9 cellular contexts compared by ENCODE assay signal in genomic region chr11:62854825-62855570, GRCh38. TPM values are rescaled to one million over a fixed set of nuclear protein-coding genes. Genes with fewer than 3 reads are reported as not detected.
DNase-seq lines count a peak whose midpoint lies in the region; ATAC-seq and TF ChIP-seq lines count a peak whose summit lies in the region.
"Had no signal": no experiment of that assay in that cellular context is flagged by ENCODE, and none has a peak within 500 bp of the region (broad histone marks: within the 10 kb centered on the region; RNA-seq: fewer than 3 reads in every experiment).

No MANE protein-coding gene starts in this region.

- TF ChIP-seq POLR2A in GM18505 (IDR thresholded peaks at IDR 0.05; ENCODE audit: borderline replicate concordance, extremely low read depth, insufficient read depth, insufficient read length) = no peak

- TF ChIP-seq CTCF in HEK293 (tag by site-specific recombination; IDR thresholded peaks at IDR 0.05) (no peak), glutamatergic neuron (IDR thresholded peaks at IDR 0.05; ENCODE audit: partially characterized antibody, unreplicated experiment) (no peak), smooth muscle cell (IDR thresholded peaks at IDR 0.05; ENCODE audit: borderline replicate concordance, insufficient read depth, poor library complexity, severe bottlenecking) (no peak)

- peak overlapping the region; percentile 88 for H3K4me3 ChIP-seq in HEK293 (ENCODE audit: low read depth, low read length)
- H3K4me3 ChIP-seq in smooth muscle cell = peak overlapping the region; percentile 73

- no peak overlapping the region for H2AFZ ChIP-seq in smooth muscle cell (ENCODE audit: low read depth)

- H3K4me1 Mint-ChIP-seq in T-cell = peaks cover 45 to 65% (median 63%) of the 10 kb centered on the region in 3 donors
- peaks cover 31% of the 10 kb centered on the region for H3K4me1 Mint-ChIP-seq in glutamatergic neuron (ENCODE audit: low read depth, unreplicated experiment)

- WGBS in smooth muscle cell (ENCODE audit: low lambda C conversion rate) = under 1% methylated on average over 15 of the region's 15 CpGs

- CTCF ChIA-PET in HEK293 (lab: Yijun Ruan, JAX) (interaction anchor here (0.9 to 3.9 kb wide), 3 partner anchors 9 to 68 kb away, joined by 3 to 24 read pairs (median 4); partner anchors contain the start of gene TMEM179B), T-cell (lab: Charles Lee) (interaction anchor here (0.5 to 2.8 kb wide), 6 partner anchors 14 to 263 kb away, joined by 3 to 19 read pairs (median 4); partner anchors contain the start of genes B3GAT3 (in 1 of the 2) and ZBTB3 (in 1 of the 2))

- POLR2A ChIA-PET in HEK293 (lab: Yijun Ruan, JAX) = interaction anchor here (0.8 to 5.5 kb wide), 29 partner anchors 7 to 308 kb away, joined by 3 to 182 read pairs (median 9); partner anchors contain the start of genes AHNAK, C11orf98, CSKMT and EEF1G
- POLR2A ChIA-PET in T-cell (lab: Charles Lee) = interaction anchor here (0.5 to 6.5 kb wide), 31 partner anchors 11 to 349 kb away, joined by 3 to 71 read pairs (median 4); partner anchors contain the start of genes STX5 (in 2 of the 2), C11orf98 (in 1 of the 2), CSKMT (in 1 of the 2) and EEF1G (in 1 of the 2)

- peaks cover 41% of the 10 kb centered on the region for H4K20me1 ChIP-seq in smooth muscle cell (ENCODE audit: low read depth)

- H3K9me3 Mint-ChIP-seq in T-cell (no peaks in the 10 kb centered on the region), glutamatergic neuron (ENCODE audit: unreplicated experiment) (peaks cover 21% of the 10 kb centered on the region)

- H3K9me3 ChIP-seq in HEK293 (ENCODE audit: control insufficient read depth, insufficient read depth, low read depth, low read length) (no peaks in the 10 kb centered on the region), smooth muscle cell (replicated peaks; ENCODE audit: low read depth) (no peaks in the 10 kb centered on the region)

- peak overlapping the region; percentile 80 for H3K27ac ChIP-seq in HEK293 (ENCODE audit: extremely low read depth, low read depth, low read length)
- peak overlapping the region; percentile 51 for H3K27ac ChIP-seq in smooth muscle cell (ENCODE audit: low read depth)

- H3K4me1 ChIP-seq in HEK293 (ENCODE audit: control insufficient read depth, insufficient read depth, low read length) (no peaks in the 10 kb centered on the region), smooth muscle cell (ENCODE audit: low read depth) (peaks cover 39% of the 10 kb centered on the region)

- peak overlapping the region; percentile 75 for H3K9ac ChIP-seq in smooth muscle cell (ENCODE audit: low read depth)

- peaks cover 3 to 42% of the 10 kb centered on the region in 2 experiments; a peak in 1 of 3 replicates for H3K36me3 ChIP-seq in HEK293 (ENCODE audit: control insufficient read depth in 2 of 2, insufficient read depth in 1 of 2, low read length in 2 of 2)
- H3K36me3 ChIP-seq in smooth muscle cell (ENCODE audit: low read depth) = peaks cover 16% of the 10 kb centered on the region

- no peaks in the 10 kb centered on the region for H3K27me3 Mint-ChIP-seq in T-cell
- H3K27me3 Mint-ChIP-seq in glutamatergic neuron (ENCODE audit: unreplicated experiment) = peaks cover 20% of the 10 kb centered on the region

- no peaks in the 10 kb centered on the region for H3K27me3 ChIP-seq in smooth muscle cell (ENCODE audit: low read depth)

- H3K4me2 ChIP-seq in smooth muscle cell = peak overlapping the region; percentile 88

- H3K4me3 Mint-ChIP-seq in T-cell (peak overlapping the region; percentile 93 to 98 (median 97)), glutamatergic neuron (ENCODE audit: unreplicated experiment) (peak overlapping the region; percentile 94)

- H3F3A ChIP-seq in smooth muscle cell (ENCODE audit: low read depth) = peaks cover 63% of the 10 kb centered on the region

- ATAC-seq in T-cell (replicated peaks in 1 of 4) = peak in 1 of 4 experiments; percentile 7
- ATAC-seq in GM18505 (IDR thresholded peaks at IDR 0.05; ENCODE audit: unreplicated experiment) = no peak
- ATAC-seq in GM19023 (IDR thresholded peaks at IDR 0.05; ENCODE audit: unreplicated experiment) = no peak

- peaks cover 38% of the 10 kb centered on the region for H3K36me3 Mint-ChIP-seq in T-cell
- peaks cover 3% of the 10 kb centered on the region for H3K36me3 Mint-ChIP-seq in glutamatergic neuron (ENCODE audit: unreplicated experiment)

- DNase-seq in T-cell (no peak), glutamatergic neuron (no peak), smooth muscle cell (lab: John Stamatoyannopoulos, UW; ENCODE audit: unreplicated experiment) (no peak), DMS79 treated with DMSO at 0.1 percent for 48 hours (lab: John Stamatoyannopoulos, UW) (no peak), NCI-H2029 (lab: John Stamatoyannopoulos, UW) (no peak)

- H3K79me2 ChIP-seq in smooth muscle cell (ENCODE audit: low read depth) = peaks cover 30% of the 10 kb centered on the region

- peak overlapping the region; percentile 94 to 96 for H3K27ac Mint-ChIP-seq in T-cell
- H3K27ac Mint-ChIP-seq in glutamatergic neuron (ENCODE audit: unreplicated experiment) = peak overlapping the region; percentile 99

TF ChIP-seq in HEK293, 187 proteins besides CTCF, POLR2A, EP300 and RAD21:
- TF ChIP-seq, protein P1, sequence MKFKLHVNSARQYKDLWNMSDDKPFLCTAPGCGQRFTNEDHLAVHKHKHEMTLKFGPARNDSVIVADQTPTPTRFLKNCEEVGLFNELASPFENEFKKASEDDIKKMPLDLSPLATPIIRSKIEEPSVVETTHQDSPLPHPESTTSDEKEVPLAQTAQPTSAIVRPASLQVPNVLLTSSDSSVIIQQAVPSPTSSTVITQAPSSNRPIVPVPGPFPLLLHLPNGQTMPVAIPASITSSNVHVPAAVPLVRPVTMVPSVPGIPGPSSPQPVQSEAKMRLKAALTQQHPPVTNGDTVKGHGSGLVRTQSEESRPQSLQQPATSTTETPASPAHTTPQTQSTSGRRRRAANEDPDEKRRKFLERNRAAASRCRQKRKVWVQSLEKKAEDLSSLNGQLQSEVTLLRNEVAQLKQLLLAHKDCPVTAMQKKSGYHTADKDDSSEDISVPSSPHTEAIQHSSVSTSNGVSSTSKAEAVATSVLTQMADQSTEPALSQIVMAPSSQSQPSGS (tag by site-specific recombination; IDR thresholded peaks at IDR 0.05; ENCODE audit: low read depth) = peak; percentile 81
- no peak for TF ChIP-seq ZBTB17 (tag by site-specific recombination; IDR thresholded peaks at IDR 0.05)

RNA-seq across cellular contexts. Expression of gene WDR74, which starts 15.6 kb away (rescaled TPM):
- total RNA-seq in T-cell (100 to 1,000 TPM in 4 of 5 donors, 10 to 100 TPM in 1; 91.3 to 239 (median 103) TPM), glutamatergic neuron (ENCODE audit: unreplicated experiment) (69.0 TPM), smooth muscle cell (19.3 and 36.6 TPM in 2 replicates)
- polyA plus RNA-seq in smooth muscle cell = 41.3 and 46.1 TPM in 2 replicates

RNA-seq across cellular contexts. Expression of gene TEX54, which starts 22.4 kb away (rescaled TPM):
- total RNA-seq in T-cell = not detected
- 1.0 TPM for total RNA-seq in glutamatergic neuron (ENCODE audit: unreplicated experiment)
- not detected in 2 replicates for total RNA-seq in smooth muscle cell
- polyA plus RNA-seq in smooth muscle cell = 1.4 and 3.1 TPM in 2 replicates
- total RNA-seq: subcutaneous adipose tissue had no signal

RNA-seq across cellular contexts. Expression of gene STX5, which starts 23.1 kb away (rescaled TPM):
- total RNA-seq in T-cell (100 to 1,000 TPM in 2 of 5 donors, 10 to 100 TPM in 3; 49.3 to 132 (median 58.0) TPM), glutamatergic neuron (ENCODE audit: unreplicated experiment) (40.7 TPM), smooth muscle cell (44.6 and 52.6 TPM in 2 replicates)
- 67.9 and 69.0 TPM in 2 replicates for polyA plus RNA-seq in smooth muscle cell

RNA-seq across cellular contexts. Expression of gene SLC3A2, which starts 25.7 kb away (rescaled TPM):
- total RNA-seq in T-cell = 100 to 1,000 TPM; 178 to 248 (median 237) TPM
- total RNA-seq in glutamatergic neuron (ENCODE audit: unreplicated experiment) = 221 TPM
- total RNA-seq in smooth muscle cell = 181 and 248 TPM in 2 replicates
- polyA plus RNA-seq in smooth muscle cell = 179 and 291 TPM in 2 replicates

RNA-seq across cellular contexts. Expression of gene NXF1, which starts 49.8 kb away (rescaled TPM):
- 100 to 1,000 TPM; 160 to 321 (median 169) TPM for total RNA-seq in T-cell
- 104 TPM for total RNA-seq in glutamatergic neuron (ENCODE audit: unreplicated experiment)
- 33.4 and 35.4 TPM in 2 replicates for total RNA-seq in smooth muscle cell
- 46.5 and 78.8 TPM in 2 replicates for polyA plus RNA-seq in smooth muscle cell
